In genomic region chr17:81702934-81703746, GRCh38 we compare ENCODE assay signal across 8 cellular contexts. TPM values are rescaled to one million over a fixed set of nuclear protein-coding genes. Genes with fewer than 3 reads are reported as not detected.
A peak's percentile ranks its signal among the peaks of the same experiment; 100 is the strongest.
DNase-seq lines count a peak whose midpoint lies in the region; ATAC-seq and TF ChIP-seq lines count a peak whose summit lies in the region.

Gene MRPL12 (plus strand): TSS chr17:81703367. CDS start chr17:81703502, 135 bp downstream.

- peak; percentile 87 for ATAC-seq in DND-41 (ENCODE audit: insufficient read depth, low read depth)
- ATAC-seq in GM21786 (IDR thresholded peaks at IDR 0.05; ENCODE audit: unreplicated experiment) = peak; percentile 87
- ATAC-seq in activated T-helper 17 cell treated with anti-CD3 and anti-CD28 coated beads, Interleukin-2, amount 50 U/mL, for 72 hours (replicated peaks) = peak; percentile 94
- peak; percentile 91 to 96 (median 93) for ATAC-seq in natural killer cell

- H4K20me1 ChIP-seq in DND-41 (ENCODE audit: insufficient read depth, low read length) = peaks cover 56% of the 10 kb centered on the region

- no peaks in the 10 kb centered on the region for H3K9me3 ChIP-seq in DND-41 (ENCODE audit: insufficient read depth, low read length, severe bottlenecking)

- H2AFZ ChIP-seq in DND-41 (ENCODE audit: low read depth, low read length) = peak within 1 kb of the TSS; percentile 77

- peak within 1 kb of the TSS; percentile 95 for H3K4me2 ChIP-seq in DND-41 (ENCODE audit: insufficient read depth, low read length)

- peaks cover 70% of the 10 kb centered on the region for H3K36me3 ChIP-seq in DND-41 (ENCODE audit: insufficient read depth, low read length)

- no peaks in the 10 kb centered on the region for H3K27me3 ChIP-seq in DND-41 (ENCODE audit: insufficient read depth, low read length, poor library complexity)

- H3K4me1 Mint-ChIP-seq in activated T-helper 17 cell treated with anti-CD3 and anti-CD28 coated beads, Interleukin-2, amount 50 U/mL, for 72 hours = peaks cover 12% of the 10 kb centered on the region
- H3K4me1 Mint-ChIP-seq in natural killer cell = peaks cover 14 to 25% of the 10 kb centered on the region in 2 donors

- peaks cover 38% of the 10 kb centered on the region for H3K4me1 ChIP-seq in DND-41 (ENCODE audit: insufficient read depth, low read length)

- H3K27ac Mint-ChIP-seq in activated T-helper 17 cell treated with anti-CD3 and anti-CD28 coated beads, Interleukin-2, amount 50 U/mL, for 72 hours = peak within 1 kb of the TSS; percentile 98
- H3K27ac Mint-ChIP-seq in natural killer cell = peak within 1 kb of the TSS; percentile 94 to 95

- H3K4me3 ChIP-seq in DND-41 (ENCODE audit: low read depth in 1 of 2, low read length in 2 of 2) = peak within 1 kb of the TSS; percentile 71 to 98

- peak within 1 kb of the TSS; percentile 94 for H3K4me3 Mint-ChIP-seq in activated T-helper 17 cell treated with anti-CD3 and anti-CD28 coated beads, Interleukin-2, amount 50 U/mL, for 72 hours
- H3K4me3 Mint-ChIP-seq in natural killer cell = peak within 1 kb of the TSS; percentile 93

- peak within 1 kb of the TSS; percentile 86 for H3K27ac ChIP-seq in DND-41 (ENCODE audit: low read length)

- peaks cover 72% of the 10 kb centered on the region for H3K79me2 ChIP-seq in DND-41 (ENCODE audit: insufficient read depth, low read length)

- intact Hi-C loops in natural killer cell (cut with micrococcal nuclease) = loop anchor here (1.0 to 5.0 kb wide), 2 partner anchors 20 to 36 kb away; partner anchors contain the start of genes ARL16, CCDC137 and OXLD1

- DNase-seq in DND-41 (peak; percentile 91), LHCN-M2 (ENCODE audit: low read depth) (peak; percentile 91), RPMI7951 (ENCODE audit: low read depth) (peak; percentile 89), fibroblast of peridontal ligament (ENCODE audit: extremely low read depth) (peak; percentile 88), natural killer cell (peak; percentile 90)
- peak; percentile 75 to 83 (median 79) for DNase-seq in stimulated activated naive CD4-positive, alpha-beta T cell (lab: John Stamatoyannopoulos, UW)

- H3K36me3 Mint-ChIP-seq in activated T-helper 17 cell treated with anti-CD3 and anti-CD28 coated beads, Interleukin-2, amount 50 U/mL, for 72 hours (ENCODE audit: low read depth) = peaks cover 85% of the 10 kb centered on the region
- H3K36me3 Mint-ChIP-seq in natural killer cell = no peaks in the 10 kb centered on the region

- no peaks in the 10 kb centered on the region for H3K9me3 Mint-ChIP-seq in activated T-helper 17 cell treated with anti-CD3 and anti-CD28 coated beads, Interleukin-2, amount 50 U/mL, for 72 hours
- H3K9me3 Mint-ChIP-seq in natural killer cell = no peaks in the 10 kb centered on the region

- H3K27me3 Mint-ChIP-seq in activated T-helper 17 cell treated with anti-CD3 and anti-CD28 coated beads, Interleukin-2, amount 50 U/mL, for 72 hours = no peaks in the 10 kb centered on the region
- no peaks in the 10 kb centered on the region for H3K27me3 Mint-ChIP-seq in natural killer cell (ENCODE audit: low read depth in 2 of 2)

- TF ChIP-seq CTCF in DND-41 (IDR thresholded peaks at IDR 0.05; ENCODE audit: borderline replicate concordance, extremely low read depth, low read length, poor library complexity, severe bottlenecking) (no peak), natural killer cell (IDR thresholded peaks at IDR 0.05) (peak; percentile 16)

- peak within 1 kb of the TSS; percentile 95 for H3K9ac ChIP-seq in DND-41 (ENCODE audit: low read depth, low read length)

RNA-seq across cellular contexts. Expression of gene MRPL12, which starts in this region (rescaled TPM):
- total RNA-seq in LHCN-M2 (2014; rRNA removed) = 23.4 and 31.3 TPM in 2 replicates
- 105 TPM for polyA plus RNA-seq in LHCN-M2 (2012)
- total RNA-seq in RPMI7951 (2014; rRNA removed; shearing (Covaris generic)) = 12.6 and 13.0 TPM in 2 replicates
- 100 to 1,000 TPM in 1 of 2 donors, 10 to 100 TPM in 1; 50.7 to 108 TPM for total RNA-seq in activated T-helper 17 cell treated with anti-CD3 and anti-CD28 coated beads, Interleukin-2, amount 50 U/mL, for 72 hours
- 10 to 100 TPM; 16.3 to 24.4 (median 17.5) TPM for total RNA-seq in natural killer cell

Comparison
In these comparisons a context has a peak if more than half of its experiments do, and no peak if none do; other contexts are left out.
1. Peak in every context shown above with its lines: DNase-seq, ATAC-seq, H3K4me3 ChIP-seq and H3K27ac ChIP-seq.